In the genomic region with DNA sequence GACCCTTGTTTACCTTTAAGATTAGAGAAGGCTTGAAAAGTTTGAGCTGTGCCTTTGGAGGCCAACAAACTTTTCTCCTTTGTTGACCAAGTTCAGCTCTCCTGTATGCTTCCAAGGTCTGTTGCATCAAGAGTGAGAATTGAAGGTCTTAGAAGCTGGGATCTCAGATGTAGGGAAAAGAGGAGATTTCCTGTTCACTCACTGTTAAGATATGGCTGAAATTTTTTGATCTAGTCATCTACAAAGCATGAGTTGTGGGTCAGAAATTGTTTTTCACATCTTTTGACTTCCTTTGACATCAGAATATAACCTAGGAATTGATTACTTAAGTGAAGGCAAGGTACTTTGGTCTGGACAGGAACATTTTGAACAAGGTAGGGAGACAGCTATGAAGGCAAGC, we compare ENCODE assay signal across 17 cellular contexts. TPM values are rescaled to one million over a fixed set of nuclear protein-coding genes. Genes with fewer than 3 reads are reported as not detected.
"Had no signal": no experiment of that assay in that cellular context is flagged by ENCODE, and none has a peak within 500 bp of the region (broad histone marks: within the 10 kb centered on the region; RNA-seq: fewer than 3 reads in every experiment).

No MANE protein-coding gene starts in this region.

- H3K4me3 ChIP-seq: heart left ventricle, left lung, psoas muscle, sigmoid colon, testis had no signal

- H3K27ac ChIP-seq: heart left ventricle, left lung, psoas muscle, sigmoid colon, testis had no signal

- H3K36me3 ChIP-seq: heart left ventricle, left lung, sigmoid colon had no signal

- H3K9me3 ChIP-seq: heart left ventricle, left lung, psoas muscle, sigmoid colon, testis had no signal

- ATAC-seq: heart left ventricle; left lung; psoas muscle; stimulated activated naive CD8-positive, alpha-beta T cell treated with anti-CD3 and anti-CD28 coated beads, Interleukin-15, amount 100 ng/mL, for 72 hours; WTC11 had no signal

- FAIRE-seq: islet of Langerhans had no signal

- DNase-seq: activated CD4-positive, alpha-beta T cell treated with anti-CD3 and anti-CD28 coated beads for 48 hours; activated CD8-positive, alpha-beta memory T cell treated with anti-CD3 and anti-CD28 coated beads for 24 hours; activated naive CD4-positive, alpha-beta T cell treated with anti-CD3 and anti-CD28 coated beads for 36 hours; foreskin melanocyte; heart left ventricle; left lung; nephron progenitor cell; psoas muscle; sigmoid colon; stimulated activated CD4-positive, alpha-beta T cell treated with anti-CD3 and anti-CD28 coated beads, Interleukin-4, amount 100 ng/mL, for 24 hours; stimulated activated naive CD8-positive, alpha-beta T cell treated with anti-CD3 and anti-CD28 coated beads, Interleukin-15, amount 100 ng/mL, for 72 hours; testis had no signal

- H3K27me3 ChIP-seq: heart left ventricle, left lung, sigmoid colon, testis had no signal

- H3K4me1 ChIP-seq: heart left ventricle, left lung, psoas muscle, sigmoid colon, testis had no signal

RNA-seq across cellular contexts. Expression of a gene that starts 12.1 kb away (rescaled TPM):
- total RNA-seq: activated naive CD4-positive, alpha-beta T cell treated with anti-CD3 and anti-CD28 coated beads for 36 hours; heart left ventricle; left lung; omental fat pad; psoas muscle; sigmoid colon; WTC11 had no signal
- polyA plus RNA-seq: esophagus, heart left ventricle, psoas muscle, sigmoid colon had no signal

RNA-seq across cellular contexts. Expression of a gene that starts 20.0 kb away (rescaled TPM):
- total RNA-seq: activated naive CD4-positive, alpha-beta T cell treated with anti-CD3 and anti-CD28 coated beads for 36 hours; heart left ventricle; left lung; omental fat pad; psoas muscle; sigmoid colon; ureter had no signal
- polyA plus RNA-seq: esophagus, heart left ventricle, psoas muscle, sigmoid colon had no signal

RNA-seq across cellular contexts. Expression of a gene that starts 34.4 kb away (rescaled TPM):
- total RNA-seq: activated naive CD4-positive, alpha-beta T cell treated with anti-CD3 and anti-CD28 coated beads for 36 hours; heart left ventricle; left lung; psoas muscle; ureter; WTC11 had no signal
- polyA plus RNA-seq: esophagus, heart left ventricle, psoas muscle, sigmoid colon had no signal

RNA-seq across cellular contexts. Expression of a gene that starts 35.1 kb away (rescaled TPM):
- total RNA-seq: activated naive CD4-positive, alpha-beta T cell treated with anti-CD3 and anti-CD28 coated beads for 36 hours; left lung; sigmoid colon; testis; ureter had no signal
- polyA plus RNA-seq: esophagus, heart left ventricle, psoas muscle, sigmoid colon had no signal

RNA-seq across cellular contexts. Expression of a gene that starts 40.0 kb away (rescaled TPM):
- total RNA-seq: activated naive CD4-positive, alpha-beta T cell treated with anti-CD3 and anti-CD28 coated beads for 36 hours; heart left ventricle; left lung; omental fat pad; sigmoid colon; testis; ureter had no signal
- polyA plus RNA-seq: esophagus, heart left ventricle, psoas muscle, sigmoid colon had no signal
